ENCODE assay signal across 11 cellular contexts in genomic region chr11:117172678-117173421, GRCh38. TPM values are rescaled to one million over a fixed set of nuclear protein-coding genes. Genes with fewer than 3 reads are reported as not detected.
DNase-seq lines count a peak whose midpoint lies in the region; ATAC-seq and TF ChIP-seq lines count a peak whose summit lies in the region.
"Had no signal": no experiment of that assay in that cellular context is flagged by ENCODE, and none has a peak within 500 bp of the region (broad histone marks: within the 10 kb centered on the region; RNA-seq: fewer than 3 reads in every experiment).

No MANE protein-coding gene starts in this region.

- H3K27me3 Mint-ChIP-seq in brain = no peaks in the 10 kb centered on the region
- H3K27me3 Mint-ChIP-seq: activated CD4-positive, alpha-beta T cell treated with anti-CD3 and anti-CD28 coated beads, Interleukin-2, amount 10 ng/mL, durations not matched to agents 24 days and 14 days had no signal

- no peak overlapping the region for H3K4me3 ChIP-seq in skeletal muscle tissue (ENCODE audit: low read length in 3 of 3)

- H3K9ac ChIP-seq in skeletal muscle tissue (ENCODE audit: low read depth in 1 of 3, low read length in 3 of 3) = no peak overlapping the region

- no peak for ATAC-seq in HG03135 (IDR thresholded peaks at IDR 0.05; ENCODE audit: unreplicated experiment)

- H3K27me3 ChIP-seq in skeletal muscle tissue (ENCODE audit: control insufficient read depth in 3 of 3, insufficient read depth in 3 of 3, low read length in 3 of 3) = no peaks in the 10 kb centered on the region

- peak; percentile 45 for DNase-seq in MV-4-11 (lab: John Stamatoyannopoulos, UW)
- DNase-seq in iris pigment epithelial cell (ENCODE audit: low read depth) = peak; percentile 76
- no peak for DNase-seq in NCI-H446 (lab: John Stamatoyannopoulos, UW)
- no peak for DNase-seq in NCI-H2081 treated with DMSO at 0.1 percent for 48 hours (lab: John Stamatoyannopoulos, UW)
- DNase-seq in activated CD4-positive, CD25-positive, alpha-beta regulatory T cell (lab: John Stamatoyannopoulos, UW) = no peak
- DNase-seq: activated CD4-positive, alpha-beta T cell treated with anti-CD3 and anti-CD28 coated beads, Interleukin-2, amount 10 ng/mL, durations not matched to agents 24 days and 14 days; mesendoderm; stimulated activated CD4-positive, alpha-beta T cell treated with anti-CD3 and anti-CD28 coated beads, Interleukin-2, amount 100 ng/mL, for 24 hours had no signal

- H3K4me3 Mint-ChIP-seq in brain = no peak overlapping the region
- H3K4me3 Mint-ChIP-seq: activated CD4-positive, alpha-beta T cell treated with anti-CD3 and anti-CD28 coated beads, Interleukin-2, amount 10 ng/mL, durations not matched to agents 24 days and 14 days had no signal

- no peaks in the 10 kb centered on the region for H3K9me3 Mint-ChIP-seq in brain
- H3K9me3 Mint-ChIP-seq: activated CD4-positive, alpha-beta T cell treated with anti-CD3 and anti-CD28 coated beads, Interleukin-2, amount 10 ng/mL, durations not matched to agents 24 days and 14 days had no signal

- peaks cover 9% of the 10 kb centered on the region for H3K36me3 Mint-ChIP-seq in brain

- peaks cover 61% of the 10 kb centered on the region for H3K4me1 Mint-ChIP-seq in brain

- peaks cover 2 to 6% (median 5%) of the 10 kb centered on the region in 3 donors for H3K36me3 ChIP-seq in skeletal muscle tissue (ENCODE audit: control insufficient read depth in 3 of 3, insufficient read depth in 3 of 3, low read length in 3 of 3)

- H3K27ac Mint-ChIP-seq in brain = peak overlapping the region; percentile 37 to 91 (median 73)
- H3K27ac Mint-ChIP-seq: activated CD4-positive, alpha-beta T cell treated with anti-CD3 and anti-CD28 coated beads, Interleukin-2, amount 10 ng/mL, durations not matched to agents 24 days and 14 days had no signal

- TF ChIP-seq CTCF in brain (conservative IDR thresholded peaks at IDR 0.05) = no peak

- H3K9me3 ChIP-seq in skeletal muscle tissue (ENCODE audit: control insufficient read depth in 3 of 3, low read length in 3 of 3) = no peaks in the 10 kb centered on the region

- peaks cover 25 to 37% (median 29%) of the 10 kb centered on the region in 3 donors for H3K4me1 ChIP-seq in skeletal muscle tissue (ENCODE audit: control insufficient read depth in 3 of 3, insufficient read depth in 3 of 3, low read length in 3 of 3)

- H3K27ac ChIP-seq in skeletal muscle tissue (ENCODE audit: low read depth, low read length) = peak overlapping the region; percentile 27

RNA-seq across cellular contexts. Expression of gene SIDT2, which starts 5.7 kb away (rescaled TPM):
- polyA plus RNA-seq in brain (ENCODE audit: insufficient read depth, low read depth, low replicate concordance) = 22.4 TPM
- 16.2 TPM for total RNA-seq in skeletal muscle tissue

RNA-seq across cellular contexts. Expression of gene TAGLN, which starts 26.3 kb away (rescaled TPM):
- polyA plus RNA-seq in brain (ENCODE audit: insufficient read depth, low read depth, low replicate concordance) = 122 TPM
- total RNA-seq in skeletal muscle tissue = 103 TPM

RNA-seq across cellular contexts. Expression of gene PAFAH1B2, which starts 28.8 kb away (rescaled TPM):
- polyA plus RNA-seq in brain (ENCODE audit: insufficient read depth, low read depth, low replicate concordance) = 40.4 TPM
- 75.2 TPM for total RNA-seq in skeletal muscle tissue

RNA-seq across cellular contexts. Expression of gene PCSK7, which starts 59.0 kb away (rescaled TPM):
- 20.5 TPM for polyA plus RNA-seq in brain (ENCODE audit: insufficient read depth, low read depth, low replicate concordance)
- 16.2 TPM for total RNA-seq in skeletal muscle tissue

RNA-seq across cellular contexts. Expression of gene RNF214, which starts 59.6 kb away (rescaled TPM):
- polyA plus RNA-seq in brain (ENCODE audit: insufficient read depth, low read depth, low replicate concordance) = 20.7 TPM
- total RNA-seq in skeletal muscle tissue = 8.9 TPM

Comparison
In these comparisons a context has a peak if more than half of its experiments do, and no peak if none do; other contexts are left out.
1. DNase-seq: peak in MV-4-11 (single experiment) and iris pigment epithelial cell (single experiment); none in NCI-H446 (0 of 2), NCI-H2081 treated with DMSO at 0.1 percent for 48 hours (single experiment) and activated CD4-positive, CD25-positive, alpha-beta regulatory T cell (0 of 4).